19 cellular contexts compared by ENCODE assay signal in the genomic region with DNA sequence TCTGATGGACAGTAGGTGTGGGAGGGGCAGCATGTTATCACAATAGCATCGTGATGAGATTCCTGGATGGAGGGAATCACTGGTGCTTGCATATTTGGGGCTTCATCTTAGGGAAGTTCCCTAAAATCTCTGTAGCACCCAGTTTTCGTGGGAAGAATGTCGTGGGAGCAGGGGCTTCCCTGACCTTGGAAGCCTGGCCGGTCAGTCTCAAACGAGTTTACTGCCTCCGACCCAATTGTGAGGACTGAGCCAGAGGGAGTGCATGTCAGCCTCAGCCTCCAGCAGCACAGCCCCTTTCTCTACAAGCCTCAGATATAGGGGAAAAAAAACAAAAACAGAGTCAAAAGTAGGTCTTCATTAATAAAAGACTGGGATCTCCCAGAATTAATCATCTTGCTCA. TPM values are rescaled to one million over a fixed set of nuclear protein-coding genes. Genes with fewer than 3 reads are reported as not detected.
DNase-seq lines count a peak whose midpoint lies in the region; ATAC-seq and TF ChIP-seq lines count a peak whose summit lies in the region.
"Had no signal": no experiment of that assay in that cellular context is flagged by ENCODE, and none has a peak within 500 bp of the region (broad histone marks: within the 10 kb centered on the region; RNA-seq: fewer than 3 reads in every experiment).

No MANE protein-coding gene starts in this region.

- POLR2A ChIA-PET in CD8-positive, alpha-beta T cell (lab: Charles Lee): no interaction called here

- no peak overlapping the region for H3K4me3 ChIP-seq in CD8-positive, alpha-beta T cell (ENCODE audit: low read depth, low read length)
- H3K4me3 ChIP-seq in mesodermal cell (ENCODE audit: extremely low read depth, insufficient read depth, low read length, poor library complexity, severe bottlenecking) (no peak overlapping the region), spleen (no peak overlapping the region)
- H3K4me3 ChIP-seq: dorsolateral prefrontal cortex, K562 had no signal

- CTCF ChIA-PET in CD8-positive, alpha-beta T cell (lab: Charles Lee): no interaction called here
- CTCF ChIA-PET in activated naive CD4-positive, alpha-beta T cell treated with anti-CD3 and anti-CD28 coated beads, Interleukin-2, amount 10 ng/mL, durations not matched to agents 7 days and 5 days (lab: Charles Lee): no interaction called here

- no peak for DNase-seq in CD8-positive, alpha-beta T cell
- DNase-seq in spleen: no peak
- DNase-seq in activated gamma-delta T cell treated with Interleukin-2 at 50 U/mL for 16 hours: no peak
- no peak for DNase-seq in NCI-H748 treated with DMSO at 0.1 percent for 48 hours (lab: John Stamatoyannopoulos, UW)
- no peak for DNase-seq in NCI-H345 treated with DMSO at 0.1 percent for 48 hours (lab: John Stamatoyannopoulos, UW; ENCODE audit: unreplicated experiment)
- no peak for DNase-seq in activated naive CD4-positive, alpha-beta T cell treated with anti-CD3 and anti-CD28 coated beads, Interleukin-2, amount 10 ng/mL, durations not matched to agents 7 days and 5 days
- DNase-seq: activated CD4-positive, alpha-beta T cell treated with anti-CD3 and anti-CD28 coated beads for 4 hours; activated naive CD8-positive, alpha-beta T cell treated with anti-CD3 and anti-CD28 coated beads, Interleukin-2, amount 50 U/mL, for 24 hours; activated T-cell treated with anti-CD3 and anti-CD28 coated beads for 4 hours; dorsolateral prefrontal cortex; GOT3; NCI-H1105 treated with DMSO at 0.1 percent for 48 hours; NCI-H446 had no signal

- no peaks in the 10 kb centered on the region for H3K9me3 ChIP-seq in CD8-positive, alpha-beta T cell (ENCODE audit: low read length)
- H3K9me3 ChIP-seq in mesodermal cell (ENCODE audit: control insufficient read depth, low read length) (no peaks in the 10 kb centered on the region), spleen (peaks cover 0 to 5% (median 0%) of the 10 kb centered on the region in 8 donors)

- WGBS in mesodermal cell (ENCODE audit: insufficient coverage in 2 of 2), 2 experiments: 90 to 97% methylated on average over 6 of the region's 6 CpGs
- 64 to 79% (median 74%) methylated on average over 6 of the region's 6 CpGs for WGBS in spleen, 5 donors

- H3K4me1 ChIP-seq in CD8-positive, alpha-beta T cell (ENCODE audit: insufficient read depth, low read length): peaks cover 22% of the 10 kb centered on the region
- H3K4me1 ChIP-seq in mesodermal cell (ENCODE audit: control insufficient read depth, insufficient read depth, low read length, poor library complexity, severe bottlenecking): peaks cover 70% of the 10 kb centered on the region
- peaks cover 18 to 70% (median 44%) of the 10 kb centered on the region in 6 donors for H3K4me1 ChIP-seq in spleen

- intact Hi-C loops in CD8-positive, alpha-beta T cell (cut with DNase I, micrococcal nuclease): no loop called here
- intact Hi-C loops in spleen (cut with DNase I; ENCODE audit: low total_unique reads): no loop called here

- no peak for ATAC-seq in CD8-positive, alpha-beta T cell
- ATAC-seq: activated naive CD8-positive, alpha-beta T cell treated with anti-CD3 and anti-CD28 coated beads, Interleukin-2, amount 50 U/mL, for 24 hours; K562; Panc1; stimulated activated memory B cell treated with anti-CD40 and anti-IgM and Interleukin-4, amounts not matched to agents 10 μg/mL and 1 μg/mL and 100 μg/mL, for 72 hours had no signal

- H3K4me1 Mint-ChIP-seq in CD8-positive, alpha-beta T cell (ENCODE audit: low read depth): peaks cover 25% of the 10 kb centered on the region
- H3K4me1 Mint-ChIP-seq in brain: peaks cover 57% of the 10 kb centered on the region
- peaks cover 33% of the 10 kb centered on the region for H3K4me1 Mint-ChIP-seq in activated naive CD4-positive, alpha-beta T cell treated with anti-CD3 and anti-CD28 coated beads, Interleukin-2, amount 10 ng/mL, durations not matched to agents 7 days and 5 days

- no peaks in the 10 kb centered on the region for H3K9me3 Mint-ChIP-seq in CD8-positive, alpha-beta T cell
- H3K9me3 Mint-ChIP-seq in brain: peaks cover 0 to 2% (median 0%) of the 10 kb centered on the region in 5 experiments
- no peaks in the 10 kb centered on the region for H3K9me3 Mint-ChIP-seq in activated naive CD4-positive, alpha-beta T cell treated with anti-CD3 and anti-CD28 coated beads, Interleukin-2, amount 10 ng/mL, durations not matched to agents 7 days and 5 days
- H3K9me3 Mint-ChIP-seq: activated naive CD8-positive, alpha-beta T cell treated with anti-CD3 and anti-CD28 coated beads, Interleukin-2, amount 50 U/mL, for 24 hours had no signal

- H3K27me3 ChIP-seq in CD8-positive, alpha-beta T cell (ENCODE audit: insufficient read depth, low read length): no peaks in the 10 kb centered on the region
- peaks cover 0 to 14% (median 0%) of the 10 kb centered on the region in 7 donors for H3K27me3 ChIP-seq in spleen (replicated peaks in 1 of 7)

- H3K4me3 Mint-ChIP-seq in CD8-positive, alpha-beta T cell: peak overlapping the region; percentile 11
- H3K4me3 Mint-ChIP-seq in brain: peak overlapping the region in 1 of 5 experiments; percentile 25
- H3K4me3 Mint-ChIP-seq in activated naive CD4-positive, alpha-beta T cell treated with anti-CD3 and anti-CD28 coated beads, Interleukin-2, amount 10 ng/mL, durations not matched to agents 7 days and 5 days: no peak overlapping the region
- H3K4me3 Mint-ChIP-seq: activated naive CD8-positive, alpha-beta T cell treated with anti-CD3 and anti-CD28 coated beads, Interleukin-2, amount 50 U/mL, for 24 hours; stimulated activated memory B cell treated with anti-CD40 and anti-IgM and Interleukin-4, amounts not matched to agents 10 μg/mL and 1 μg/mL and 100 μg/mL, for 72 hours had no signal

- peaks cover 17% of the 10 kb centered on the region for H3K27me3 Mint-ChIP-seq in CD8-positive, alpha-beta T cell (ENCODE audit: low read depth)
- H3K27me3 Mint-ChIP-seq in brain: no peaks in the 10 kb centered on the region
- H3K27me3 Mint-ChIP-seq in activated naive CD4-positive, alpha-beta T cell treated with anti-CD3 and anti-CD28 coated beads, Interleukin-2, amount 10 ng/mL, durations not matched to agents 7 days and 5 days: peaks cover 51% of the 10 kb centered on the region

- H3K36me3 Mint-ChIP-seq in CD8-positive, alpha-beta T cell: no peaks in the 10 kb centered on the region
- peaks cover 30% of the 10 kb centered on the region for H3K36me3 Mint-ChIP-seq in brain
- H3K36me3 Mint-ChIP-seq in activated naive CD4-positive, alpha-beta T cell treated with anti-CD3 and anti-CD28 coated beads, Interleukin-2, amount 10 ng/mL, durations not matched to agents 7 days and 5 days: no peaks in the 10 kb centered on the region
- H3K36me3 Mint-ChIP-seq: stimulated activated memory B cell treated with anti-CD40 and anti-IgM and Interleukin-4, amounts not matched to agents 10 μg/mL and 1 μg/mL and 100 μg/mL, for 72 hours had no signal

- no peak for TF ChIP-seq POLR2A in spleen (IDR thresholded peaks at IDR 0.05)

- no peak overlapping the region for H3K27ac Mint-ChIP-seq in CD8-positive, alpha-beta T cell
- H3K27ac Mint-ChIP-seq in brain: peak overlapping the region in 3 of 5 experiments; percentile 86 to 89 (median 87)
- H3K27ac Mint-ChIP-seq in activated naive CD4-positive, alpha-beta T cell treated with anti-CD3 and anti-CD28 coated beads, Interleukin-2, amount 10 ng/mL, durations not matched to agents 7 days and 5 days: no peak overlapping the region
- H3K27ac Mint-ChIP-seq: activated naive CD8-positive, alpha-beta T cell treated with anti-CD3 and anti-CD28 coated beads, Interleukin-2, amount 50 U/mL, for 24 hours; stimulated activated memory B cell treated with anti-CD40 and anti-IgM and Interleukin-4, amounts not matched to agents 10 μg/mL and 1 μg/mL and 100 μg/mL, for 72 hours had no signal

- no peak overlapping the region for H3K27ac ChIP-seq in CD8-positive, alpha-beta T cell (ENCODE audit: low read depth, low read length)
- H3K27ac ChIP-seq in mesodermal cell (ENCODE audit: low read depth, low read length, severe bottlenecking) (peak overlapping the region; percentile 90), spleen (peak overlapping the region in 5 of 8 donors; percentile 38 to 90 (median 77))

- no peak for TF ChIP-seq CTCF in CD8-positive, alpha-beta T cell (IDR thresholded peaks at IDR 0.05)
- TF ChIP-seq CTCF in brain (conservative IDR thresholded peaks at IDR 0.05): no peak
- TF ChIP-seq CTCF in spleen (IDR thresholded peaks at IDR 0.05 in 8 of 11, conservative IDR thresholded peaks at IDR 0.05 in 3 of 11): no peak

- no peaks in the 10 kb centered on the region for H3K36me3 ChIP-seq in CD8-positive, alpha-beta T cell (ENCODE audit: insufficient read depth, low read length)
- H3K36me3 ChIP-seq in mesodermal cell (ENCODE audit: control insufficient read depth, insufficient read depth, low read length): peaks cover 65% of the 10 kb centered on the region
- H3K36me3 ChIP-seq in spleen: no peaks in the 10 kb centered on the region

RNA-seq across cellular contexts. Expression of a gene that starts 32.2 kb away (rescaled TPM):
- not detected for total RNA-seq in CD8-positive, alpha-beta T cell
- 79.8 TPM for polyA plus RNA-seq in brain (ENCODE audit: insufficient read depth, low read depth, low replicate concordance)
- 583 TPM for polyA plus RNA-seq in mesodermal cell (2013, experiment 1 of 2)
- 545 TPM for polyA plus RNA-seq in mesodermal cell (2013, experiment 2 of 2)
- total RNA-seq in spleen: 100 to 1,000 TPM; 296 to 712 (median 410) TPM
- polyA plus RNA-seq in spleen: 100 to 1,000 TPM in 1 of 3 donors, 10 to 100 TPM in 2; 52.6 to 116 (median 76.3) TPM
- total RNA-seq: T-helper 2 cell treated with Interferon-gamma antibody and Interleukin-4, amounts not matched to agents 100 ng/mL and 5 ng/mL, for 36 hours had no signal

RNA-seq across cellular contexts. Expression of a gene that starts 32.3 kb away (rescaled TPM):
- not detected for total RNA-seq in CD8-positive, alpha-beta T cell
- polyA plus RNA-seq in brain (ENCODE audit: insufficient read depth, low read depth, low replicate concordance): 65.0 TPM
- polyA plus RNA-seq in mesodermal cell (2013, experiment 1 of 2): 570 TPM
- polyA plus RNA-seq in mesodermal cell (2013, experiment 2 of 2): 588 TPM
- 100 to 1,000 TPM; 251 to 959 (median 365) TPM for total RNA-seq in spleen
- 10 to 100 TPM; 37.9 to 71.7 (median 61.5) TPM for polyA plus RNA-seq in spleen
- total RNA-seq: T-helper 2 cell treated with Interferon-gamma antibody and Interleukin-4, amounts not matched to agents 100 ng/mL and 5 ng/mL, for 36 hours had no signal
- polyA plus RNA-seq: K562 had no signal

Comparison
In these comparisons a context has a peak if more than half of its experiments do, and no peak if none do; other contexts are left out.
1. H3K27ac Mint-ChIP-seq: peak in brain (3 of 5); none in CD8-positive, alpha-beta T cell (single experiment) and activated naive CD4-positive, alpha-beta T cell treated with anti-CD3 and anti-CD28 coated beads, Interleukin-2, amount 10 ng/mL, durations not matched to agents 7 days and 5 days (single experiment).
2. RNA of a gene that starts 32.2 kb away (total RNA-seq): 296 to 712 TPM in spleen; not detected in CD8-positive, alpha-beta T cell; every median in the first group is over 100 times any median in the second.
3. RNA of a gene that starts 32.3 kb away (total RNA-seq): 251 to 959 TPM in spleen; not detected in CD8-positive, alpha-beta T cell; every median in the first group is over 100 times any median in the second.